ENCODE assay signal across 9 cellular contexts in the genomic region with DNA sequence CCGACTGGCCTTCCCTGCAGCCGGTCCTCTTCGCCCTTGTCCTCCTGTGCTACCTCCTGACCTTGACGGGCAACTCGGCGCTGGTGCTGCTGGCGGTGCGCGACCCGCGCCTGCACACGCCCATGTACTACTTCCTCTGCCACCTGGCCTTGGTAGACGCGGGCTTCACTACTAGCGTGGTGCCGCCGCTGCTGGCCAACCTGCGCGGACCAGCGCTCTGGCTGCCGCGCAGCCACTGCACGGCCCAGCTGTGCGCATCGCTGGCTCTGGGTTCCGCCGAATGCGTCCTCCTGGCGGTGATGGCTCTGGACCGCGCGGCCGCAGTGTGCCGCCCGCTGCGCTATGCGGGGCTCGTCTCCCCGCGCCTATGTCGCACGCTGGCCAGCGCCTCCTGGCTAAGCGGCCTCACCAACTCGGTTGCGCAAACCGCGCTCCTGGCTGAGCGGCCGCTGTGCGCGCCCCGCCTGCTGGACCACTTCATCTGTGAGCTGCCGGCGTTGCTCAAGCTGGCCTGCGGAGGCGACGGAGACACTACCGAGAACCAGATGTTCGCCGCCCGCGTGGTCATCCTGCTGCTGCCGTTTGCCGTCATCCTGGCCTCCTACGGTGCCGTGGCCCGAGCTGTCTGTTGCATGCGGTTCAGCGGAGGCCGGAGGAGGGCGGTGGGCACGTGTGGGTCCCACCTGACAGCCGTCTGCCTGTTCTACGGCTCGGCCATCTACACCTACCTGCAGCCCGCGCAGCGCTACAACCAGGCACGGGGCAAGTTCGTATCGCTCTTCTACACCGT. TPM values are rescaled to one million over a fixed set of nuclear protein-coding genes. Genes with fewer than 3 reads are reported as not detected.
A peak's percentile ranks its signal among the peaks of the same experiment; 100 is the strongest.
DNase-seq lines count a peak whose midpoint lies in the region; TF ChIP-seq lines count a peak whose summit lies in the region.
"Had no signal": no experiment of that assay in that cellular context is flagged by ENCODE, and none has a peak within 500 bp of the region (broad histone marks: within the 10 kb centered on the region; RNA-seq: fewer than 3 reads in every experiment).

No MANE protein-coding gene starts in this region.

- in situ Hi-C loops in GM13977 (cut with MboI; ENCODE audit: low pct_unique_long_range_greater_than_20kb, low sequenced_read_pairs, unreplicated experiment), result no loop called here

- H3K9me3 ChIP-seq in suprapubic skin, result no peaks in the 10 kb centered on the region

- peaks cover 49% of the 10 kb centered on the region for H3K27me3 ChIP-seq in suprapubic skin

- WGBS in suprapubic skin, result under 1% methylated on average over 35 of the region's 83 CpGs

- DNase-seq in GM13977 (ENCODE audit: low spot score), result peak; percentile 49
- DNase-seq in SKM-1 treated with dmso at 0.1 percent for 144 hours (lab: John Stamatoyannopoulos, UW; ENCODE audit: unreplicated experiment), result peak; percentile 12
- peak; percentile 85 for DNase-seq in ecto neural progenitor cell (ENCODE audit: low spot score)
- peak; percentile 65 to 77 for DNase-seq in lung microvascular endothelial cell (ENCODE audit: low read depth in 2 of 2)
- DNase-seq in suprapubic skin (ENCODE audit: low spot score in 2 of 2), result no peak
- DNase-seq in dedifferentiated amniotic fluid mesenchymal stem cell (ENCODE audit: extremely low spot score), result no peak
- DNase-seq in hippocampal formation (lab: John Stamatoyannopoulos, UW), result no peak
- no peak for DNase-seq in mesenteric fat pad (ENCODE audit: low spot score)

- H3K27ac ChIP-seq in suprapubic skin, result no peak overlapping the region

- TF ChIP-seq CTCF in GM13977 (IDR thresholded peaks at IDR 0.05; ENCODE audit: extremely low read depth, insufficient read depth, missing control alignments) (no peak), suprapubic skin (IDR thresholded peaks at IDR 0.05) (no peak)

- peaks cover 14% of the 10 kb centered on the region for H3K4me1 ChIP-seq in suprapubic skin

- no peak for TF ChIP-seq EP300 in suprapubic skin (IDR thresholded peaks at IDR 0.05)

- no peaks in the 10 kb centered on the region for H3K36me3 ChIP-seq in suprapubic skin

- H3K4me3 ChIP-seq in suprapubic skin, result peak overlapping the region; percentile 46

- TF ChIP-seq POLR2A in suprapubic skin (IDR thresholded peaks at IDR 0.05), result no peak

RNA-seq across cellular contexts. Expression of a gene that starts 6.1 kb away (rescaled TPM):
- total RNA-seq in lung microvascular endothelial cell, result 29.2 and 39.0 TPM in 2 replicates
- total RNA-seq in suprapubic skin, result not detected
- total RNA-seq in mesenteric fat pad, result not detected
- total RNA-seq: LHCN-M2 had no signal

RNA-seq across cellular contexts. Expression of a gene that starts 31.5 kb away (rescaled TPM):
- total RNA-seq in lung microvascular endothelial cell, result not detected in 2 replicates
- total RNA-seq in suprapubic skin, result not detected
- total RNA-seq in mesenteric fat pad, result not detected
- total RNA-seq: LHCN-M2 had no signal

Comparison
In these comparisons a context has a peak if more than half of its experiments do, and no peak if none do; other contexts are left out.
1. DNase-seq: peak in GM13977 (single experiment), SKM-1 treated with dmso at 0.1 percent for 144 hours (single experiment), ecto neural progenitor cell (single experiment) and lung microvascular endothelial cell (2 of 2); none in suprapubic skin (0 of 2), dedifferentiated amniotic fluid mesenchymal stem cell (single experiment), hippocampal formation (0 of 2) and mesenteric fat pad (single experiment).
2. RNA of a gene that starts 6.1 kb away (total RNA-seq): 29.2 to 39.0 TPM in lung microvascular endothelial cell; not detected in suprapubic skin and not detected in mesenteric fat pad (single experiment); every median in the first group is over 10 times any median in the second.